ENCODE assay signal across 29 cellular contexts in the genomic region with DNA sequence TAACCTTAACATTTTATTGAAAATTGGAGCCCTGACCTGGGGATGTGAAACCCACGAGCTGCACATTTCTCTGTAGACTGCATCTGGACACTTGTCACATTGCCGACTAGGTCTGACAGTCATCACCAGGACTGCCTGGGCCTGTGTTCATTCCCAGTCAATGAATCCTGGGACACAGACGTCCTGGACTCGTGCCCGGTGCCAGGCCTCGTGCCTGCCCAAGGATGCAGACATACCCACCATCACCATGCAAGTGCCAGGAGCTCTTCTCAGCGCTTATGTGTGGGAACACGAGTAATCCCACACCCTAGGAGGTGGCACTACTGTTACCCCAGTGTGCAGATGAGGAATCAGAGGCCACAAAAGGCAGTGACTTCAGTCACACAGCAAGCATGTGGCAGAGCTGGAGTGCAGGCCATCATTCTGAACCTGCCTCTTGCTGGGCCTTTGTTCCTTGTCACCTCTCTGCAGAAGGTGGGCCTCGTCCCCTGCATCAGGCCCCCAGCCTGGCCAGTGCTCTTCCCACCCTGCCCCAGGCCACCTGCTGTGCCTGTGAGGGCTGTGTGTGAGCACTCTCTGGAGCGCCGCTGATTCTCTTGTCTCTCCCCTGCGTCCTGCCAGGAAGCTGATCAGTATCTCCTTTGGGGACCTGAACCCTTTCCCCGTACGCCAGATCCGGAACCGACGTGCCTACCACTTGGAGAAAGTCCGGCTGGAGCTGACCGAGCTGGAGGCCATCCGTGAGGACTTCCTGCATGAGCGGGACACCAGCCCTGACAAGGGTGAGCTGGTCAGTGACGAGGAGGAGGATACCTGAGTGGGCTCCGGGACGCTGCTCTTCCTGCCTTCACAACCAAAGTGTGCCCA. TPM values are rescaled to one million over a fixed set of nuclear protein-coding genes. Genes with fewer than 3 reads are reported as not detected.
A peak's percentile ranks its signal among the peaks of the same experiment; 100 is the strongest.
DNase-seq lines count a peak whose midpoint lies in the region; ATAC-seq and TF ChIP-seq lines count a peak whose summit lies in the region.
"Had no signal": no experiment of that assay in that cellular context is flagged by ENCODE, and none has a peak within 500 bp of the region (broad histone marks: within the 10 kb centered on the region; RNA-seq: fewer than 3 reads in every experiment).

No MANE protein-coding gene starts in this region.

- H3K27ac Mint-ChIP-seq in neural progenitor cell: no peak overlapping the region
- H3K27ac Mint-ChIP-seq: activated CD4-positive, alpha-beta memory T cell treated with anti-CD3 and anti-CD28 coated beads, Interleukin-2, amount 10 ng/mL, durations not matched to agents 7 days and 5 days; activated T-helper 2 cell treated with anti-CD3 and anti-CD28 coated beads, Interferon-gamma antibody, Interleukin-2, Interleukin-4, amounts not matched to agents 10 μg/mL and 5 μg/mL and 100 μg/mL, durations not matched to agents 14 hours and 24 hours and 36 hours; CD4-positive, CD25-positive, alpha-beta regulatory T cell; stimulated activated effector memory CD8-positive, alpha-beta T cell treated with anti-CD3 and anti-CD28 coated beads, Interleukin-12 subunit alpha, Interleukin-12 subunit beta, amount 100 ng/mL, for 72 hours had no signal

- H3K27me3 ChIP-seq in BLaER1 treated with 17β-estradiol and CSF1 and Interleukin-3, amounts not matched to agents 10 nM and 100 nM: no peaks in the 10 kb centered on the region
- H3K27me3 ChIP-seq in SK-N-SH (ENCODE audit: insufficient read depth) (no peaks in the 10 kb centered on the region), neural progenitor cell (peaks cover 9% of the 10 kb centered on the region), colonic mucosa (no peaks in the 10 kb centered on the region)
- H3K27me3 ChIP-seq: upper lobe of right lung had no signal

- POLR2A ChIA-PET in SK-N-SH (lab: Yijun Ruan, JAX): interaction anchor here (0.6 to 2.7 kb wide), 8 partner anchors 57 to 137 kb away, joined by 3 to 21 read pairs (median 8); a partner anchor contains a TSS

- no peaks in the 10 kb centered on the region for H3K9me2 ChIP-seq in SK-N-SH

- no peak overlapping the region; a peak in 1 of 22 replicates for H3K27ac ChIP-seq in BLaER1 treated with 17β-estradiol and CSF1 and Interleukin-3, amounts not matched to agents 10 nM and 100 nM
- H3K27ac ChIP-seq in SK-N-SH (ENCODE audit: low read depth in 2 of 2, low read length in 1 of 2): peak overlapping the region in 1 of 2 experiments; percentile 99; a peak in 2 of 4 replicates
- no peak overlapping the region for H3K27ac ChIP-seq in neural progenitor cell
- H3K27ac ChIP-seq in colonic mucosa: no peak overlapping the region
- H3K27ac ChIP-seq: upper lobe of right lung had no signal

- no peaks in the 10 kb centered on the region for H3K36me3 Mint-ChIP-seq in neural progenitor cell
- H3K36me3 Mint-ChIP-seq: activated naive CD4-positive, alpha-beta T cell treated with anti-CD3 and anti-CD28 coated beads, Interleukin-2, amount 50 U/mL, for 72 hours; CD4-positive, CD25-positive, alpha-beta regulatory T cell; memory B cell; stimulated activated effector memory CD8-positive, alpha-beta T cell treated with anti-CD3 and anti-CD28 coated beads, Interleukin-12 subunit alpha, Interleukin-12 subunit beta, amount 100 ng/mL, for 72 hours had no signal

- no peaks in the 10 kb centered on the region for H3K9me3 ChIP-seq in BLaER1 treated with 17β-estradiol and CSF1 and Interleukin-3, amounts not matched to agents 10 nM and 100 nM (replicated peaks in 1 of 11)
- H3K9me3 ChIP-seq in SK-N-SH: no peaks in the 10 kb centered on the region
- no peaks in the 10 kb centered on the region for H3K9me3 ChIP-seq in neural progenitor cell (ENCODE audit: low read depth)
- no peaks in the 10 kb centered on the region for H3K9me3 ChIP-seq in colonic mucosa
- H3K9me3 ChIP-seq: HAP-1, upper lobe of right lung had no signal

- TF ChIP-seq RAD21 in SK-N-SH (IDR thresholded peaks at IDR 0.05; ENCODE audit: low read length): no peak

- H3F3A ChIP-seq in SK-N-SH (replicated peaks; ENCODE audit: insufficient read depth) (no peaks in the 10 kb centered on the region), neural progenitor cell (ENCODE audit: low read depth) (no peaks in the 10 kb centered on the region)

- H2AFZ ChIP-seq in SK-N-SH (ENCODE audit: low read depth) (no peak overlapping the region), neural progenitor cell (replicated peaks) (no peak overlapping the region)

- CTCF ChIA-PET in SK-N-SH (lab: Yijun Ruan, JAX): interaction anchor here (0.6 to 5.4 kb wide), 10 partner anchors 43 to 444 kb away, joined by 3 to 47 read pairs (median 4); no protein-coding TSS in a partner anchor

- 65% methylated on average over 17 of the region's 24 CpGs for WGBS in SK-N-SH (ENCODE audit: low lambda C conversion rate)

- H3K79me2 ChIP-seq in SK-N-SH (ENCODE audit: insufficient read depth) (no peaks in the 10 kb centered on the region), neural progenitor cell (ENCODE audit: low read depth) (no peaks in the 10 kb centered on the region)

- peak overlapping the region in 2 of 11 experiments; percentile 7 to 18; a peak in 1 of 22 replicates for H3K9ac ChIP-seq in BLaER1 treated with 17β-estradiol and CSF1 and Interleukin-3, amounts not matched to agents 10 nM and 100 nM
- H3K9ac ChIP-seq in SK-N-SH: no peak overlapping the region
- H3K9ac ChIP-seq in neural progenitor cell: no peak overlapping the region
- no peak overlapping the region for H3K9ac ChIP-seq in colonic mucosa (ENCODE audit: low read depth in 2 of 2, low read length in 2 of 2)

- TF ChIP-seq EP300 in SK-N-SH (IDR thresholded peaks at IDR 0.05; ENCODE audit: borderline replicate concordance in 1 of 2, low read depth in 1 of 2, low read length in 1 of 2): peak in 1 of 2 experiments; percentile 17; a peak in 1 of 4 replicates

- H4K20me1 ChIP-seq in BLaER1 treated with 17β-estradiol and CSF1 and Interleukin-3, amounts not matched to agents 10 nM and 100 nM: no peaks in the 10 kb centered on the region; a peak in 1 of 22 replicates
- H4K20me1 ChIP-seq in SK-N-SH (ENCODE audit: insufficient read depth): no peaks in the 10 kb centered on the region
- no peaks in the 10 kb centered on the region for H4K20me1 ChIP-seq in neural progenitor cell (ENCODE audit: low read depth)

- no peak overlapping the region for H3K4me3 ChIP-seq in BLaER1 treated with 17β-estradiol and CSF1 and Interleukin-3, amounts not matched to agents 10 nM and 100 nM
- H3K4me3 ChIP-seq in SK-N-SH (ENCODE audit: low read depth in 2 of 2, low read length in 1 of 2) (no peak overlapping the region), neural progenitor cell (no peak overlapping the region), colonic mucosa (no peak overlapping the region)
- H3K4me3 ChIP-seq: HAP-1, upper lobe of right lung had no signal

- DNase-seq in SK-N-SH (peak; percentile 70), left cardiac atrium (no peak), neural progenitor cell (ENCODE audit: low spot score) (peak; percentile 23), NCI-H187 treated with DMSO at 0.1 percent for 48 hours (lab: John Stamatoyannopoulos, UW) (no peak), AG20443 (ENCODE audit: low spot score) (no peak), colonic mucosa (no peak), amniotic stem cell (lab: John Stamatoyannopoulos, UW) (no peak)
- DNase-seq: activated CD4-positive, alpha-beta memory T cell treated with anti-CD3 and anti-CD28 coated beads, Interleukin-2, amount 10 ng/mL, durations not matched to agents 7 days and 5 days; activated CD4-positive, alpha-beta T cell treated with anti-CD3 and anti-CD28 coated beads for 1 hour; activated CD8-positive, alpha-beta memory T cell treated with anti-CD3 and anti-CD28 coated beads, Interleukin-2, amount 50 U/mL, for 48 hours; CD4-positive, CD25-positive, alpha-beta regulatory T cell; DND-41; KG1; kidney glomerular epithelial cell; MM.1S; NCI-H1417; NCI-H2081 treated with DMSO at 0.1 percent for 48 hours; NCI-H226; NCI-H69; stimulated activated CD4-positive, alpha-beta T cell treated with anti-CD3 and anti-CD28 coated beads, Interleukin-12 subunit alpha, Interleukin-12 subunit beta, amount 100 ng/mL, for 4 hours; stimulated activated CD4-positive, alpha-beta T cell treated with anti-CD3 and anti-CD28 coated beads, Interleukin-4, amount 100 ng/mL, for 24 hours; upper lobe of right lung had no signal

- H3K36me3 ChIP-seq in BLaER1 treated with 17β-estradiol and CSF1 and Interleukin-3, amounts not matched to agents 10 nM and 100 nM: no peaks in the 10 kb centered on the region
- no peaks in the 10 kb centered on the region for H3K36me3 ChIP-seq in SK-N-SH (replicated peaks in 1 of 2; ENCODE audit: control insufficient read depth in 1 of 2, insufficient read depth in 2 of 2, low read length in 1 of 2)
- H3K36me3 ChIP-seq in neural progenitor cell: no peaks in the 10 kb centered on the region
- no peaks in the 10 kb centered on the region for H3K36me3 ChIP-seq in colonic mucosa
- H3K36me3 ChIP-seq: HAP-1, upper lobe of right lung had no signal

- TF ChIP-seq CTCF in SK-N-SH (IDR thresholded peaks at IDR 0.05) (no peak), neural progenitor cell (IDR thresholded peaks at IDR 0.05) (no peak), colonic mucosa (IDR thresholded peaks at IDR 0.05) (no peak)

- ATAC-seq in left cardiac atrium: peak; percentile 6
- ATAC-seq: activated naive CD4-positive, alpha-beta T cell treated with anti-CD3 and anti-CD28 coated beads, Interleukin-2, amount 50 U/mL, for 72 hours; stimulated activated effector memory CD8-positive, alpha-beta T cell treated with anti-CD3 and anti-CD28 coated beads, Interleukin-12 subunit alpha, Interleukin-12 subunit beta, amount 100 ng/mL, for 72 hours; upper lobe of right lung had no signal

- H3K4me1 ChIP-seq in BLaER1 treated with 17β-estradiol and CSF1 and Interleukin-3, amounts not matched to agents 10 nM and 100 nM: peaks cover 29 to 69% (median 63%) of the 10 kb centered on the region in 10 experiments
- H3K4me1 ChIP-seq in SK-N-SH (ENCODE audit: control insufficient read depth in 1 of 2, insufficient read depth in 2 of 2, low read depth in 1 of 2, low read length in 1 of 2) (peaks cover 0 to 63% of the 10 kb centered on the region in 2 experiments; a peak in 2 of 4 replicates), neural progenitor cell (no peaks in the 10 kb centered on the region), colonic mucosa (no peaks in the 10 kb centered on the region)
- H3K4me1 ChIP-seq: HAP-1 had no signal

- H3K4me3 Mint-ChIP-seq in neural progenitor cell: no peak overlapping the region
- H3K4me3 Mint-ChIP-seq: activated CD4-positive, alpha-beta memory T cell treated with anti-CD3 and anti-CD28 coated beads, Interleukin-2, amount 10 ng/mL, durations not matched to agents 7 days and 5 days; CD4-positive, CD25-positive, alpha-beta regulatory T cell; central memory CD8-positive, alpha-beta T cell; memory B cell; stimulated activated effector memory CD8-positive, alpha-beta T cell treated with anti-CD3 and anti-CD28 coated beads, Interleukin-12 subunit alpha, Interleukin-12 subunit beta, amount 100 ng/mL, for 72 hours had no signal

- H3K27me3 Mint-ChIP-seq in neural progenitor cell (ENCODE audit: insufficient read depth, low read depth): peaks cover 8% of the 10 kb centered on the region
- H3K27me3 Mint-ChIP-seq: activated CD4-positive, alpha-beta memory T cell treated with anti-CD3 and anti-CD28 coated beads, Interleukin-2, amount 10 ng/mL, durations not matched to agents 7 days and 5 days; CD4-positive, CD25-positive, alpha-beta regulatory T cell; central memory CD8-positive, alpha-beta T cell; memory B cell had no signal

- intact Hi-C loops in left cardiac atrium (cut with DNase I) (loop anchor here in 1 of 2 donors (5.0 to 10.0 kb wide), 2 partner anchors 60 to 122 kb away; a partner anchor contains a TSS), colonic mucosa (cut with DNase I) (loop anchor here (5.0 kb wide), 1 partner anchor 135 kb away; no protein-coding TSS in a partner anchor)

- peak overlapping the region; percentile 28 to 79 (median 75); a peak in 21 of 22 replicates for H3K4me2 ChIP-seq in BLaER1 treated with 17β-estradiol and CSF1 and Interleukin-3, amounts not matched to agents 10 nM and 100 nM
- H3K4me2 ChIP-seq in SK-N-SH (no peak overlapping the region), neural progenitor cell (no peak overlapping the region)

- no peaks in the 10 kb centered on the region for H3K9me3 Mint-ChIP-seq in neural progenitor cell
- H3K9me3 Mint-ChIP-seq: activated CD4-positive, alpha-beta memory T cell treated with anti-CD3 and anti-CD28 coated beads, Interleukin-2, amount 10 ng/mL, durations not matched to agents 7 days and 5 days; activated naive CD4-positive, alpha-beta T cell treated with anti-CD3 and anti-CD28 coated beads, Interleukin-2, amount 50 U/mL, for 72 hours; activated T-helper 2 cell treated with anti-CD3 and anti-CD28 coated beads, Interferon-gamma antibody, Interleukin-2, Interleukin-4, amounts not matched to agents 10 μg/mL and 5 μg/mL and 100 μg/mL, durations not matched to agents 14 hours and 24 hours and 36 hours; CD4-positive, CD25-positive, alpha-beta regulatory T cell; central memory CD8-positive, alpha-beta T cell; memory B cell; stimulated activated effector memory CD8-positive, alpha-beta T cell treated with anti-CD3 and anti-CD28 coated beads, Interleukin-12 subunit alpha, Interleukin-12 subunit beta, amount 100 ng/mL, for 72 hours had no signal

- peaks cover 19% of the 10 kb centered on the region for H3K4me1 Mint-ChIP-seq in neural progenitor cell

RNA-seq across cellular contexts. Expression of a gene that starts 58.5 kb away (rescaled TPM):
- 12.7 and 17.9 TPM in 2 replicates for polyA plus RNA-seq in SK-N-SH (2012; rRNA removed)
- polyA plus RNA-seq in SK-N-SH (2012; cell fraction: cytosol; rRNA removed): 5.1 and 9.1 TPM in 2 replicates
- 55.2 and 70.8 TPM in 2 replicates for polyA plus RNA-seq in SK-N-SH (2012; cell fraction: nucleus; rRNA removed)
- 10 to 100 TPM; 35.8 to 45.9 TPM for total RNA-seq in left cardiac atrium
- 19.2 and 56.6 TPM in 2 replicates for total RNA-seq in neural progenitor cell (ENCODE audit: low replicate concordance)
- 1 to 10 TPM; 1.6 to 1.8 TPM for total RNA-seq in colonic mucosa
- total RNA-seq: CD4-positive, CD25-positive, alpha-beta regulatory T cell had no signal
- polyA plus RNA-seq: CD4-positive, CD25-positive, alpha-beta regulatory T cell had no signal

Comparison
In these comparisons a context has a peak if more than half of its experiments do, and no peak if none do; other contexts are left out.
1. H3K4me2 ChIP-seq: peak in BLaER1 treated with 17β-estradiol and CSF1 and Interleukin-3, amounts not matched to agents 10 nM and 100 nM (11 of 11); none in SK-N-SH (single experiment) and neural progenitor cell (single experiment).
2. DNase-seq: peak in SK-N-SH (single experiment) and neural progenitor cell (single experiment); none in left cardiac atrium (single experiment), NCI-H187 treated with DMSO at 0.1 percent for 48 hours (single experiment), AG20443 (single experiment), colonic mucosa (single experiment) and amniotic stem cell (single experiment).